11 cellular contexts compared by ENCODE assay signal in the genomic region with DNA sequence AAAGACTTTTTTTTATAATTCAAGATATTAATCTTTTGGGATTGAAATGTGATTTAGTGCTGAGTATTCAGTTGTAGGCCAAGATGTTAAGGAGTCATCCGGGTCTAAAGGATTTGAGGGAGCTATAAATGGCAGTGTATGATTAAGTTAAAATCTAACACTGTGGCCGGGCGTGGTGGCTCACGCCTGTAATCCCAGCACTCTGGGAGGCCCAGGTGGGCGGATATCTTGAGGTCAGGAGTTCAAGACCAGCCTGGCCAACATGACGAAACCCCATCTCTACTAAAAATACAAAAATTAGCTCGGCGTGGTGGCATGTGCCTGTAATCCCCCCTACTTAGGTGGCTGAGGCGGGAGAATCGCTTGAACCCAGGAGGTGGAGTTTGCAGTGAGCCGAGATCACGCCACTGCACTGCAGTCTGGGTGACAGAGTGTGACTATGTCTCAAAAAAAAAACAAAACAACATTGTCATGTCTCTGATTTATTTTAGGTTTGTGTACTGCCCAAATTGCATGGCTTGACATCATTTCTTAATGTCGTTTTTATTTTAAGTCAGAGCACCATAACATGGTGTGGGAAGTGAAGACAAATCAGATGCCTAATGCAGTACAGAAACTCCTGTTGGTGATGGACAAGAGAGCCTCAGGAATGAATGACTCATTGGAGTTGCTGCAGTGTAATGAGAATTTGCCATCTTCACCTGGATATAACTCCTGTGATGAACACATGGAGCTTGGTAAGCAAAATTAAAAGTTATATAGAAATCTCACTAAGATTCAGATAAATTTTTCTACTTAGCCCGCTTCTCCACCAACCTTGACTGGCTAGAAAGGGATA. TPM values are rescaled to one million over a fixed set of nuclear protein-coding genes. Genes with fewer than 3 reads are reported as not detected.
DNase-seq lines count a peak whose midpoint lies in the region; TF ChIP-seq lines count a peak whose summit lies in the region.
"Had no signal": no experiment of that assay in that cellular context is flagged by ENCODE, and none has a peak within 500 bp of the region (broad histone marks: within the 10 kb centered on the region; RNA-seq: fewer than 3 reads in every experiment).

No MANE protein-coding gene starts in this region.

- TF ChIP-seq CTCF in RWPE1 (conservative IDR thresholded peaks at IDR 0.05; ENCODE audit: low read depth) (no peak), dorsolateral prefrontal cortex (IDR thresholded peaks at IDR 0.05 in 54 of 56, conservative IDR thresholded peaks at IDR 0.05 in 2 of 56; ENCODE audit: low read depth in 1 of 56, partially characterized antibody in 56 of 56) (no peak), ovary (IDR thresholded peaks at IDR 0.05) (no peak)

- no peaks in the 10 kb centered on the region for H3K9me3 Mint-ChIP-seq in activated CD4-positive, alpha-beta T cell treated with anti-CD3 and anti-CD28 coated beads, Interleukin-2, amount 10 ng/mL, durations not matched to agents 24 days and 14 days
- H3K9me3 Mint-ChIP-seq: activated B cell treated with CpG ODN at 0.5 μM for 24 hours had no signal

- no peaks in the 10 kb centered on the region for H3K9me3 ChIP-seq in ovary

- POLR2A ChIA-PET in RWPE1 (lab: Yijun Ruan, JAX; ENCODE audit: low non-redundant PET), result no interaction called here

- H3K27ac ChIP-seq in RWPE1 (peak overlapping the region; percentile 50), dorsolateral prefrontal cortex (peak overlapping the region in 35 of 59 donors; percentile 2 to 67 (median 32)), ovary (no peak overlapping the region)

- no peak for TF ChIP-seq EP300 in ovary (IDR thresholded peaks at IDR 0.05)

- peaks cover 15% of the 10 kb centered on the region for H3K4me1 Mint-ChIP-seq in activated CD4-positive, alpha-beta T cell treated with anti-CD3 and anti-CD28 coated beads, Interleukin-2, amount 10 ng/mL, durations not matched to agents 24 days and 14 days

- intact Hi-C loops in activated CD4-positive, alpha-beta T cell treated with anti-CD3 and anti-CD28 coated beads, Interleukin-2, amount 10 ng/mL, durations not matched to agents 24 days and 14 days (cut with micrococcal nuclease), result loop anchor here (1.0 to 10.0 kb wide), 2 partner anchors 11 to 635 kb away; no protein-coding TSS in a partner anchor
- intact Hi-C loops in dorsolateral prefrontal cortex (cut with DNase I) (no loop called here), ovary (cut with DNase I) (no loop called here)

- TF ChIP-seq POLR2A in ovary (IDR thresholded peaks at IDR 0.05), result no peak

- peaks cover 25% of the 10 kb centered on the region for H3K36me3 Mint-ChIP-seq in activated CD4-positive, alpha-beta T cell treated with anti-CD3 and anti-CD28 coated beads, Interleukin-2, amount 10 ng/mL, durations not matched to agents 24 days and 14 days (ENCODE audit: low read depth)

- CTCF ChIA-PET in RWPE1 (lab: Yijun Ruan, JAX), result interaction anchor here (0.6 kb wide), 1 partner anchor 278 kb away, joined by 3 read pairs; no protein-coding TSS in a partner anchor

- H3K27me3 ChIP-seq in dorsolateral prefrontal cortex (no peaks in the 10 kb centered on the region), ovary (no peaks in the 10 kb centered on the region)

- no peak overlapping the region for H3K4me3 Mint-ChIP-seq in activated CD4-positive, alpha-beta T cell treated with anti-CD3 and anti-CD28 coated beads, Interleukin-2, amount 10 ng/mL, durations not matched to agents 24 days and 14 days

- peak overlapping the region; percentile 76 for H3K27ac Mint-ChIP-seq in activated CD4-positive, alpha-beta T cell treated with anti-CD3 and anti-CD28 coated beads, Interleukin-2, amount 10 ng/mL, durations not matched to agents 24 days and 14 days

- peaks cover 10% of the 10 kb centered on the region for H3K4me1 ChIP-seq in ovary (ENCODE audit: insufficient read depth)

- DNase-seq in activated CD4-positive, alpha-beta T cell treated with anti-CD3 and anti-CD28 coated beads, Interleukin-2, amount 10 ng/mL, durations not matched to agents 24 days and 14 days, result no peak
- DNase-seq in activated CD4-positive, alpha-beta T cell treated with anti-CD3 and anti-CD28 coated beads, Interleukin-2, amount 50 U/mL, for 4 hours, result no peak
- DNase-seq in RWPE1 (ENCODE audit: low spot score), result peak; percentile 55
- no peak for DNase-seq in dorsolateral prefrontal cortex
- DNase-seq in renal cortical epithelial cell (ENCODE audit: low read depth), result peak; percentile 86
- DNase-seq in NCI-H2196 (lab: John Stamatoyannopoulos, UW; ENCODE audit: unreplicated experiment), result no peak
- DNase-seq in superior temporal gyrus (ENCODE audit: extremely low spot score), result no peak
- no peak for DNase-seq in ovary
- DNase-seq: activated B cell treated with CpG ODN at 0.5 μM for 24 hours, aorta, glutamatergic neuron had no signal

- WGBS in ovary, 3 donors, result 85 to 89% (median 87%) methylated on average over 14 of the region's 14 CpGs

- peak overlapping the region in 1 of 59 donors; percentile 4 for H3K4me3 ChIP-seq in dorsolateral prefrontal cortex
- H3K4me3 ChIP-seq in ovary, result no peak overlapping the region

- H3K27me3 Mint-ChIP-seq in activated CD4-positive, alpha-beta T cell treated with anti-CD3 and anti-CD28 coated beads, Interleukin-2, amount 10 ng/mL, durations not matched to agents 24 days and 14 days, result no peaks in the 10 kb centered on the region
- H3K27me3 Mint-ChIP-seq: activated B cell treated with CpG ODN at 0.5 μM for 24 hours had no signal

- no peaks in the 10 kb centered on the region for H3K36me3 ChIP-seq in ovary

RNA-seq across cellular contexts. Expression of a gene that starts 10.7 kb away (rescaled TPM):
- 11.0 and 15.1 TPM in 2 replicates for total RNA-seq in activated CD4-positive, alpha-beta T cell treated with anti-CD3 and anti-CD28 coated beads, Interleukin-2, amount 10 ng/mL, durations not matched to agents 24 days and 14 days
- total RNA-seq in dorsolateral prefrontal cortex (10 to 100 TPM; 33.6 to 88.2 (median 55.4) TPM), renal cortical epithelial cell (109 and 139 TPM in 2 replicates), ovary (100 to 1,000 TPM in 2 of 7 donors, 10 to 100 TPM in 5; 31.8 to 121 (median 55.4) TPM)
- 10 to 100 TPM; 77.4 to 86.3 TPM for polyA plus RNA-seq in ovary

Comparison
In these comparisons a context has a peak if more than half of its experiments do, and no peak if none do; other contexts are left out.
1. DNase-seq: peak in RWPE1 (single experiment) and renal cortical epithelial cell (single experiment); none in activated CD4-positive, alpha-beta T cell treated with anti-CD3 and anti-CD28 coated beads, Interleukin-2, amount 10 ng/mL, durations not matched to agents 24 days and 14 days (single experiment), activated CD4-positive, alpha-beta T cell treated with anti-CD3 and anti-CD28 coated beads, Interleukin-2, amount 50 U/mL, for 4 hours (0 of 2), dorsolateral prefrontal cortex (0 of 10), NCI-H2196 (single experiment), superior temporal gyrus (single experiment) and ovary (0 of 5).
2. H3K27ac ChIP-seq: peak in RWPE1 (single experiment) and dorsolateral prefrontal cortex (35 of 59); none in ovary (0 of 2).